23 cellular contexts compared by ENCODE assay signal in the genomic region with DNA sequence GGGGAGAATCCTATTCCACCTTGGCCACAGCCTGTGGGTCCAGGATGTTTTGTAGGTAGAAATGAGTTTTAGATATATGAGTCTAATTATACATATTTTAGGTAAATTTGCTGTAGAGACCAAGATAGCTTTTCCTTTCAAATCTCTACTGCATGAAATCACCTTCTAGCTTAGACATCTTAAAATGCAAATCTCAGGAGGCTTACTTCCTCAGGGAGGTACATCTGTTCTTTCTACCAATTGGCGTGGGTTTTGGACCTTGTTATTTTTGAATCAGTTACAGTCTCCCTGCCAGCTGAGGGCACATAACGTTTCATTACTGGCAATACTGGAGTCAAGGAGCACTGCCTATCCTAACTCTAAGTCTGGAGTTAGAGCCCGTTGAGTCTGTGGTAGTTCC.
"Had no signal": no experiment of that assay in that cellular context is flagged by ENCODE, and none has a peak within 500 bp of the region (broad histone marks: within the 10 kb centered on the region; RNA-seq: fewer than 3 reads in every experiment).

No MANE protein-coding gene starts in this region.

- H3K27ac ChIP-seq: colonic mucosa, epithelial cell of prostate, esophagus squamous epithelium, gastrocnemius medialis, heart right ventricle, left lung, lower lobe of right lung had no signal

- H3K9me3 ChIP-seq: colonic mucosa, esophagus squamous epithelium, gastrocnemius medialis, heart right ventricle, left lung, lower lobe of right lung had no signal

- H3K27ac Mint-ChIP-seq: dendritic cell treated with granulocyte-macrophage colony-stimulating factor and Interleukin-4, amounts not matched to agents 40 ng/mL and 50 ng/mL, for 4 days; effector memory CD8-positive, alpha-beta T cell; endodermal cell had no signal

- H3K27me3 ChIP-seq: colonic mucosa, gastrocnemius medialis, heart right ventricle, left lung had no signal

- H3K27me3 Mint-ChIP-seq: dendritic cell treated with granulocyte-macrophage colony-stimulating factor and Interleukin-4, amounts not matched to agents 40 ng/mL and 50 ng/mL, for 4 days had no signal

- H3K4me3 ChIP-seq: colonic mucosa, esophagus squamous epithelium, gastrocnemius medialis, heart right ventricle, left lung, lower lobe of right lung had no signal

- DNase-seq: colonic mucosa; cortex of kidney; effector CD8-positive, alpha-beta T cell; effector memory CD8-positive, alpha-beta T cell; endodermal cell; erythroblast; esophagus squamous epithelium; foreskin fibroblast; foreskin melanocyte; gastrocnemius medialis; glutamatergic neuron; head of caudate nucleus; heart right ventricle; hippocampal formation; left cardiac atrium; left lung; left ventricle myocardium superior; lower lobe of right lung; mesendoderm; midbrain had no signal

- H3K4me3 Mint-ChIP-seq: dendritic cell treated with granulocyte-macrophage colony-stimulating factor and Interleukin-4, amounts not matched to agents 40 ng/mL and 50 ng/mL, for 4 days; effector memory CD8-positive, alpha-beta T cell; endodermal cell had no signal

- H3K36me3 ChIP-seq: colonic mucosa, esophagus squamous epithelium, gastrocnemius medialis, heart right ventricle, left lung, lower lobe of right lung had no signal

- H3K9me3 Mint-ChIP-seq: dendritic cell treated with granulocyte-macrophage colony-stimulating factor and Interleukin-4, amounts not matched to agents 40 ng/mL and 50 ng/mL, for 4 days; effector memory CD8-positive, alpha-beta T cell; endodermal cell had no signal

- H3K4me1 ChIP-seq: colonic mucosa, esophagus squamous epithelium, gastrocnemius medialis, left lung, lower lobe of right lung had no signal

- ATAC-seq: effector memory CD8-positive, alpha-beta T cell; esophagus mucosa; gastrocnemius medialis; heart right ventricle; left cardiac atrium; left lung; left ventricle myocardium superior; lower lobe of right lung had no signal
